In genomic region chr19:47779524-47780214, GRCh38 we compare ENCODE assay signal across 8 cellular contexts. TPM values are rescaled to one million over a fixed set of nuclear protein-coding genes. Genes with fewer than 3 reads are reported as not detected.
DNase-seq lines count a peak whose midpoint lies in the region; ATAC-seq and TF ChIP-seq lines count a peak whose summit lies in the region.

No MANE protein-coding gene starts in this region.

- in situ Hi-C loops in T47D (cut with HindIII; ENCODE audit: low pct_unique_long_range_greater_than_20kb, low sequenced_read_pairs): no loop called here

- H3K4me3 ChIP-seq in left lung (peak overlapping the region; percentile 74 to 92), testis (peak overlapping the region; percentile 66 to 98)

- H3K27ac ChIP-seq in KOPT-K1 (ENCODE audit: low read depth, low read length, poor library complexity, severe bottlenecking): peak overlapping the region; percentile 91
- H3K27ac ChIP-seq in left lung: peak overlapping the region; percentile 94 to 98
- peak overlapping the region; percentile 94 to 98 for H3K27ac ChIP-seq in testis

- DNase-seq in T47D (ENCODE audit: low read depth in 1 of 2, low spot score in 1 of 2): peak; percentile 13 to 57
- peak in 1 of 2 donors; percentile 60 for DNase-seq in left lung
- DNase-seq in testis: peak; percentile 43
- no peak for DNase-seq in GDM1 (lab: John Stamatoyannopoulos, UW)
- no peak for DNase-seq in T-helper 9 cell

- ATAC-seq in left lung (peak; percentile 25), GM18861 (IDR thresholded peaks at IDR 0.05; ENCODE audit: unreplicated experiment) (no peak), HG02852 (IDR thresholded peaks at IDR 0.05; ENCODE audit: unreplicated experiment) (no peak)

- peaks cover 46% of the 10 kb centered on the region for H3K36me3 ChIP-seq in KOPT-K1 (ENCODE audit: insufficient read depth, low read length)
- H3K36me3 ChIP-seq in left lung: peaks cover 0 to 39% of the 10 kb centered on the region in 2 donors
- H3K36me3 ChIP-seq in testis (ENCODE audit: low read depth, missing control alignments): no peaks in the 10 kb centered on the region

- 39 to 40% methylated on average over 16 to 24 of the region's 24 CpGs for WGBS in testis, 2 donors

- TF ChIP-seq POLR2A in testis (IDR thresholded peaks at IDR 0.05): no peak

- H3K4me1 ChIP-seq in left lung (peaks cover 29 to 31% of the 10 kb centered on the region in 2 donors), testis (no peaks in the 10 kb centered on the region)

- H3K9me3 ChIP-seq in KOPT-K1 (ENCODE audit: insufficient read depth, low read length, poor library complexity, severe bottlenecking) (no peaks in the 10 kb centered on the region), left lung (no peaks in the 10 kb centered on the region), testis (no peaks in the 10 kb centered on the region)

- intact Hi-C loops in left lung (cut with DNase I) (loop anchor here in 1 of 2 donors (10.0 kb wide), 1 partner anchor 65 kb away; the partner anchor contains the start of gene EHD2), testis (cut with DNase I; ENCODE audit: low total_unique reads) (loop anchor here (10.0 kb wide), 1 partner anchor 65 kb away; the partner anchor contains the start of gene EHD2)

- no peak for TF ChIP-seq CTCF in left lung (IDR thresholded peaks at IDR 0.05)
- TF ChIP-seq CTCF in testis (IDR thresholded peaks at IDR 0.05): no peak

- H3K27me3 ChIP-seq in left lung (no peaks in the 10 kb centered on the region), testis (no peaks in the 10 kb centered on the region)

RNA-seq across cellular contexts. Expression of gene SELENOW, which starts 1.2 kb away (rescaled TPM):
- total RNA-seq in left lung (100 to 1,000 TPM; 233 to 596 TPM), testis (100 to 1,000 TPM; 170 to 194 TPM)
- 197 TPM for polyA plus RNA-seq in testis (ENCODE audit: insufficient read depth, low read depth, low replicate concordance)

RNA-seq across cellular contexts. Expression of gene TPRX1, which starts 24.7 kb away (rescaled TPM):
- not detected for total RNA-seq in left lung
- total RNA-seq in testis: under 1 TPM; 0.55 to 0.62 TPM
- polyA plus RNA-seq in testis (ENCODE audit: insufficient read depth, low read depth, low replicate concordance): 1.2 TPM

RNA-seq across cellular contexts. Expression of gene NOP53, which starts 34.3 kb away (rescaled TPM):
- total RNA-seq in left lung: 100 to 1,000 TPM; 130 to 157 TPM
- 100 to 1,000 TPM; 166 to 325 TPM for total RNA-seq in testis
- polyA plus RNA-seq in testis (ENCODE audit: insufficient read depth, low read depth, low replicate concordance): 309 TPM

RNA-seq across cellular contexts. Expression of gene CRX, which starts 42.1 kb away (rescaled TPM):
- total RNA-seq in left lung: not detected
- under 1 TPM; 0.12 to 0.55 TPM for total RNA-seq in testis
- not detected for polyA plus RNA-seq in testis (ENCODE audit: insufficient read depth, low read depth, low replicate concordance)

Comparison
In these comparisons a context has a peak if more than half of its experiments do, and no peak if none do; other contexts are left out.
1. DNase-seq: peak in T47D (2 of 2) and testis (single experiment); none in GDM1 (single experiment) and T-helper 9 cell (single experiment).
2. Peak in every context shown above with its lines, with median percentiles within 50 percentile points of each other: H3K27ac ChIP-seq.